ENCODE assay signal across 8 cellular contexts in the genomic region with DNA sequence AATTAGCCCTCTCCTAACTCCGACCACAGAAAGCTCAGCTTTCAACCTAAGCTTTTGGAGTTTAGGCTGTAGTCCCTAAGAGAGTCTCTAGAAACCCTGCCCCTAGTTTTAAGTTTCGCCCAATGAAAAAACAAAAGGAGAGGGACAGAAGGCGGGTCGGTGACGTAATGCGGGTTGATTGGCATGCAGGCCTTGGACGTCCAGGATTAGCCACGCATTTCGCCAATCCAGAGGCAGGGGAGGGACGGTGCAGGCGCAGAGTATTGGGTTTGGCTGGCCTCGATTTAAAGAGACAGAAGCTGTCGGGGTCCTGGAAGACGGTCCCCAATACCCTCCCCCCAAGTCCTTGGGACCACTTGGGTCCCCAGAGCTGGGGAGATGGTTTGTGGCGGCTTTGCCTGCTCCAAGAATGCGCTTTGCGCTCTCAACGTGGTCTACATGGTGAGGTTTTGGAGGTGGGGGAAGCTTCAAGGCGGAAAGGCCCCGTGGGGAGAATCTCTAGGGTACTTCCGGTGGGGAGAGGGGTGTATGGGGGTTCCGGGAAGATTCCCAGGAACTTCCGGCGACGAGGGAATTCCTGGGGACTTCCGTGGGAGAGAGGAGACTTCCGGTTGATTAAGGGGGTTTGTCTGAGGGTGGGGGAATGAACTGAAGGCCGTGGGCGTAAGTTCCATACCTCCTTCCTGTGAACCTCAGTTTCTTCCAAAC. TPM values are rescaled to one million over a fixed set of nuclear protein-coding genes. Genes with fewer than 3 reads are reported as not detected.
A peak's percentile ranks its signal among the peaks of the same experiment; 100 is the strongest.
DNase-seq lines count a peak whose midpoint lies in the region; ATAC-seq and TF ChIP-seq lines count a peak whose summit lies in the region.

A gene with protein sequence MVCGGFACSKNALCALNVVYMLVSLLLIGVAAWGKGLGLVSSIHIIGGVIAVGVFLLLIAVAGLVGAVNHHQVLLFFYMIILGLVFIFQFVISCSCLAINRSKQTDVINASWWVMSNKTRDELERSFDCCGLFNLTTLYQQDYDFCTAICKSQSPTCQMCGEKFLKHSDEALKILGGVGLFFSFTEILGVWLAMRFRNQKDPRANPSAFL (plus strand): TSS at position 263 of the 708 bp plus-strand sequence. CDS start 116 bp downstream, at position 379.

- peaks cover 23% of the 10 kb centered on the region for H3K79me2 ChIP-seq in osteoblast (ENCODE audit: insufficient read depth, low read length)

- TF ChIP-seq CTCF in GM12864 (IDR thresholded peaks at IDR 0.05; ENCODE audit: low read depth, low read length, missing control alignments), result no peak
- no peak for TF ChIP-seq CTCF in osteoblast (IDR thresholded peaks at IDR 0.05; ENCODE audit: extremely low read depth, low read depth, low read length)
- TF ChIP-seq CTCF in testis (IDR thresholded peaks at IDR 0.05), result peak in 1 of 3 experiments; percentile 16

- H3K27me3 ChIP-seq in osteoblast (ENCODE audit: insufficient read depth, low read length) (peaks cover 27% of the 10 kb centered on the region), testis (no peaks in the 10 kb centered on the region)

- DNase-seq in GM12864 (ENCODE audit: low read depth) (peak; percentile 97), NCI-H1417 treated with DMSO at 0.1 percent for 48 hours (lab: John Stamatoyannopoulos, UW) (peak; percentile 95), SW 1271 (lab: John Stamatoyannopoulos, UW) (peak; percentile 92 to 96), head of caudate nucleus (peak; percentile 96 to 100 (median 98)), osteoblast (ENCODE audit: insufficient read length, low spot score, missing footprints) (peak; percentile 99), testis (peak; percentile 99)
- DNase-seq in activated naive CD8-positive, alpha-beta T cell treated with anti-CD3 and anti-CD28 coated beads, Interleukin-2, amount 50 U/mL, for 16 hours (ENCODE audit: low read depth, low spot score), result peak; percentile 91

- peak within 1 kb of the TSS; percentile 84 for H3K4me3 ChIP-seq in GM12864 (ENCODE audit: low read depth, low read length)
- H3K4me3 ChIP-seq in osteoblast (ENCODE audit: insufficient read depth, low read length), result peak within 1 kb of the TSS; percentile 97
- peak within 1 kb of the TSS; percentile 73 for H3K4me3 ChIP-seq in testis

- TF ChIP-seq POLR2A in testis (IDR thresholded peaks at IDR 0.05), result no peak

- ATAC-seq in HG02763 (IDR thresholded peaks at IDR 0.05; ENCODE audit: unreplicated experiment), result peak; percentile 83

- H3K36me3 ChIP-seq in osteoblast (ENCODE audit: insufficient read depth, low read length) (peaks cover 33% of the 10 kb centered on the region), testis (ENCODE audit: low read depth, missing control alignments) (peaks cover 6% of the 10 kb centered on the region)

- peak within 1 kb of the TSS; percentile 98 for H3K27ac ChIP-seq in osteoblast (ENCODE audit: low read depth, low read length)
- peak within 1 kb of the TSS; percentile 85 to 97 for H3K27ac ChIP-seq in testis

- peaks cover 7% of the 10 kb centered on the region for H3K4me1 ChIP-seq in osteoblast (ENCODE audit: insufficient read depth, low read length)
- peaks cover 4% of the 10 kb centered on the region for H3K4me1 ChIP-seq in testis

- H3K4me2 ChIP-seq in osteoblast (ENCODE audit: insufficient read depth, low read length), result peak within 1 kb of the TSS; percentile 97

- H2AFZ ChIP-seq in osteoblast (ENCODE audit: low read length), result peak within 1 kb of the TSS; percentile 78

- intact Hi-C loops in head of caudate nucleus (cut with DNase I) (loop anchor here (10.0 kb wide), 1 partner anchor 50 kb away; the partner anchor contains the start of gene OS9), testis (cut with DNase I; ENCODE audit: low total_unique reads) (no loop called here)

- 1% methylated on average over 29 of the region's 29 CpGs for WGBS in testis, 2 donors

- H4K20me1 ChIP-seq in osteoblast (ENCODE audit: insufficient read depth, low read length), result no peaks in the 10 kb centered on the region

- H3K9me3 ChIP-seq in osteoblast (ENCODE audit: low read depth, low read length) (no peaks in the 10 kb centered on the region), testis (no peaks in the 10 kb centered on the region)

RNA-seq across cellular contexts. Expression of the gene that starts here (rescaled TPM):
- total RNA-seq in osteoblast (37.4 and 41.6 TPM in 2 replicates), testis (10 to 100 TPM; 25.4 to 33.0 TPM)
- polyA plus RNA-seq in testis (ENCODE audit: insufficient read depth, low read depth, low replicate concordance), result 30.8 TPM

Comparison
In these comparisons a context has a peak if more than half of its experiments do, and no peak if none do; other contexts are left out.
1. Peak in every context shown above with its lines: DNase-seq, ATAC-seq, H3K4me3 ChIP-seq and H3K27ac ChIP-seq.